Comparison of ENCODE assay signal across 8 cellular contexts in the genomic region with DNA sequence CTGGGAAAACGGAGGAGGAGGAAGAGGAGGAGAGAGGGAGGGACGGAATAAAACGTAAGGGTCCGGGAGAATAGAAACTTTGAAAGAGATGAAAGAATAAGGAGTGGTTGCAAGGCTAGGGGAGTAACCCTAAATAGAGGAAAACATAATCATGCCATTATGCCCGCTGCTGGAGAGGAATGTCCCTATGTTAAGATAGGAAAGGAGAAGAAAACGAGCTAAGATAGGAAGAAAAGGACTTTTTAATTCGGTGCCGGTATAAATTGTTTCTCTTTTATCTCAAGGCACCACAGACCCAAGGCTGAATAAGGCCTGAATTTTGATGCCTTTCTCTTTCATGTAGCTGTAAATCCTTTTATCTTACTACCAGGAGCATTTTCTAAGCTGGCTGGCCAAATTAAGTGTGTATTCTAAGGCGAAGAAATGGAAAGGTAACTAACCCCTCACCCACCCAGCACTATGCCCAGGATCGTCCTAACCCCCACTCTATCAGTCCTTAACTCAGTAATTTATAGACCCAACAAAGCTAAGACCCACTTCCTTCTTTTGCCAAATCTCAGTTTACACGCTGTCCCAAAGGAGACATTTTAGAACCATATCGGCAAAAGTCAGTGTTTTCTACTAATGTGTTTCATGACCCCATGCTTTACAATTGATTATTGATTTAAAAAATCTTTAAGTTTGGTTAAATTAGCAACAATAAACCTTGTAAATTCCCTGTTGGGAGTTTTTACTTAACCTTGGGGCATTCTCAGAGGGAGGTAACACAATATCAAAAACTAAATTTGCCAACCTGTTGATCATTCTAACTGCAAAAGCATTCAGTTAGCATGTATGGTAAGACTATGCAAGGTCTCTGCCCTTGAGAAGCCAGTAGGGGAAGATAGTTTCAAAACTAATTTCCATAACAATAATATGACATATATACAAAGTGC.
DNase-seq lines count a peak whose midpoint lies in the region; ATAC-seq and TF ChIP-seq lines count a peak whose summit lies in the region.

No MANE protein-coding gene starts in this region.

- H3K36me3 ChIP-seq in DOHH2 (ENCODE audit: control insufficient read depth, low read length) = peaks cover 26% of the 10 kb centered on the region
- peaks cover 10% of the 10 kb centered on the region for H3K36me3 ChIP-seq in NT2/D1 (ENCODE audit: insufficient read depth, insufficient read length, low read length)
- H3K36me3 ChIP-seq in parathyroid adenoma (ENCODE audit: control insufficient read depth, insufficient read depth, low read length) = no peaks in the 10 kb centered on the region

- ATAC-seq in HG03139 (IDR thresholded peaks at IDR 0.05; ENCODE audit: unreplicated experiment) = no peak
- no peak for ATAC-seq in HG03521 (IDR thresholded peaks at IDR 0.05; ENCODE audit: unreplicated experiment)

- no peaks in the 10 kb centered on the region for H3K9me2 ChIP-seq in DOHH2 (replicated peaks; ENCODE audit: control insufficient read depth, low read length)

- H3K27ac ChIP-seq in DOHH2 (ENCODE audit: low read depth, low read length) (peak overlapping the region; percentile 89), parathyroid adenoma (peak overlapping the region; percentile 99)

- H3K4me1 ChIP-seq in DOHH2 (ENCODE audit: control insufficient read depth, low read length) = peaks cover 17% of the 10 kb centered on the region
- peaks cover 3% of the 10 kb centered on the region for H3K4me1 ChIP-seq in NT2/D1 (ENCODE audit: insufficient read depth, insufficient read length)
- H3K4me1 ChIP-seq in parathyroid adenoma = peaks cover 5% of the 10 kb centered on the region

- DNase-seq in NT2/D1 (ENCODE audit: low read depth, low spot score) (no peak), epithelial cell of esophagus (ENCODE audit: low read depth) (no peak), AG08395 (ENCODE audit: low spot score) (no peak), DMS79 (lab: John Stamatoyannopoulos, UW) (no peak)

- H3K27me3 ChIP-seq in DOHH2 (ENCODE audit: control insufficient read depth, low read length) = no peaks in the 10 kb centered on the region
- no peaks in the 10 kb centered on the region for H3K27me3 ChIP-seq in NT2/D1 (ENCODE audit: insufficient read depth, insufficient read length)
- H3K27me3 ChIP-seq in parathyroid adenoma (ENCODE audit: control insufficient read depth, insufficient read depth, low read length) = no peaks in the 10 kb centered on the region

- H2AFZ ChIP-seq in parathyroid adenoma = peak overlapping the region; percentile 66

- H3K4me2 ChIP-seq in DOHH2 (ENCODE audit: low read length) = peak overlapping the region; percentile 78
- H3K4me2 ChIP-seq in parathyroid adenoma (ENCODE audit: low read length) = peak overlapping the region; percentile 62

- peak overlapping the region; percentile 80 for H3K4me3 ChIP-seq in DOHH2 (ENCODE audit: low read length)
- H3K4me3 ChIP-seq in NT2/D1 (ENCODE audit: insufficient read length, low read depth) = peak overlapping the region; percentile 60
- H3K4me3 ChIP-seq in epithelial cell of esophagus (ENCODE audit: low read length) = peak overlapping the region; percentile 48
- H3K4me3 ChIP-seq in parathyroid adenoma (ENCODE audit: low read depth, low read length) = peak overlapping the region; percentile 67

- H3F3A ChIP-seq in DOHH2 (ENCODE audit: control insufficient read depth, insufficient read depth) = no peaks in the 10 kb centered on the region

- H4K20me1 ChIP-seq in DOHH2 (ENCODE audit: control insufficient read depth, insufficient read depth, low read depth, low read length) = no peaks in the 10 kb centered on the region

- peak overlapping the region; percentile 87 for H3K9ac ChIP-seq in NT2/D1 (ENCODE audit: insufficient read length, low read depth)
- no peak overlapping the region for H3K9ac ChIP-seq in parathyroid adenoma

- TF ChIP-seq CTCF in DOHH2 (IDR thresholded peaks at IDR 0.05; ENCODE audit: low read depth, low read length, poor library complexity, severe bottlenecking) (no peak), epithelial cell of esophagus (IDR thresholded peaks at IDR 0.05; ENCODE audit: insufficient read depth, low read depth, low read length, missing control alignments) (no peak), parathyroid adenoma (IDR thresholded peaks at IDR 0.05) (no peak)

- H3K79me2 ChIP-seq in DOHH2 (ENCODE audit: control insufficient read depth, low read length) (peaks cover 35% of the 10 kb centered on the region), parathyroid adenoma (peaks cover 3% of the 10 kb centered on the region)

- H3K9me3 ChIP-seq in DOHH2 (ENCODE audit: control insufficient read depth, insufficient read depth, low read length) = no peaks in the 10 kb centered on the region
- no peaks in the 10 kb centered on the region for H3K9me3 ChIP-seq in NT2/D1 (ENCODE audit: insufficient read depth, low read length)
- no peaks in the 10 kb centered on the region for H3K9me3 ChIP-seq in parathyroid adenoma (ENCODE audit: control insufficient read depth, low read length)
